8 cellular contexts compared by ENCODE assay signal in genomic region chr7:130669051-130669700, GRCh38. TPM values are rescaled to one million over a fixed set of nuclear protein-coding genes. Genes with fewer than 3 reads are reported as not detected.
A peak's percentile ranks its signal among the peaks of the same experiment; 100 is the strongest.
DNase-seq lines count a peak whose midpoint lies in the region; ATAC-seq, FAIRE-seq and TF ChIP-seq lines count a peak whose summit lies in the region.

No MANE protein-coding gene starts in this region.

- H3K4me1 ChIP-seq in astrocyte (ENCODE audit: insufficient read depth, low read length) (peaks cover 9% of the 10 kb centered on the region), iPS-20b (ENCODE audit: insufficient read depth, low read length) (peaks cover 6% of the 10 kb centered on the region)

- peak overlapping the region; percentile 71 for H3K4me3 ChIP-seq in astrocyte (ENCODE audit: insufficient read depth, low read depth, low read length)
- peak overlapping the region; percentile 88 for H3K4me3 ChIP-seq in iPS-20b (ENCODE audit: low read length)

- H3K4me1 Mint-ChIP-seq in astrocyte (ENCODE audit: low read depth, unreplicated experiment): no peaks in the 10 kb centered on the region
- H3K4me1 Mint-ChIP-seq in stimulated activated naive B cell treated with anti-CD40 and anti-IgM and Interleukin-4, amounts not matched to agents 10 μg/mL and 1 μg/mL and 100 μg/mL, for 72 hours: peaks cover 8 to 21% of the 10 kb centered on the region in 2 donors

- no peaks in the 10 kb centered on the region for H3K27me3 ChIP-seq in astrocyte (ENCODE audit: insufficient read depth, low read length)
- H3K27me3 ChIP-seq in iPS-20b (ENCODE audit: insufficient read depth, low read length): peaks cover 14% of the 10 kb centered on the region

- peak overlapping the region; percentile 86 for H2AFZ ChIP-seq in astrocyte (ENCODE audit: low read depth, low read length)

- H3K27ac ChIP-seq in astrocyte (ENCODE audit: low read depth, low read length): peak overlapping the region; percentile 43
- H3K27ac ChIP-seq in iPS-20b (ENCODE audit: low read length): no peak overlapping the region

- H3K36me3 ChIP-seq in astrocyte (ENCODE audit: insufficient read depth, low read length): no peaks in the 10 kb centered on the region
- H3K36me3 ChIP-seq in iPS-20b (ENCODE audit: insufficient read depth, low read depth, low read length): peaks cover 23% of the 10 kb centered on the region

- ATAC-seq in GM21576 (IDR thresholded peaks at IDR 0.05; ENCODE audit: unreplicated experiment): peak; percentile 19
- ATAC-seq in stimulated activated naive B cell treated with anti-CD40 and anti-IgM and Interleukin-4, amounts not matched to agents 10 μg/mL and 1 μg/mL and 100 μg/mL, for 72 hours (replicated peaks): peak; percentile 5 to 14

- no peaks in the 10 kb centered on the region for H3K79me2 ChIP-seq in astrocyte (ENCODE audit: insufficient read depth, low read length)

- peak overlapping the region; percentile 82 for H3K9ac ChIP-seq in astrocyte (ENCODE audit: low read length)
- H3K9ac ChIP-seq in iPS-20b (ENCODE audit: low read depth, low read length): peak overlapping the region; percentile 83; the same call in 1 of the 2 replicates

- POLR2A ChIA-PET in GM10248 (lab: Yijun Ruan, JAX): no interaction called here

- H3K27ac Mint-ChIP-seq in astrocyte (ENCODE audit: unreplicated experiment): peak overlapping the region; percentile 34
- H3K27ac Mint-ChIP-seq in stimulated activated naive B cell treated with anti-CD40 and anti-IgM and Interleukin-4, amounts not matched to agents 10 μg/mL and 1 μg/mL and 100 μg/mL, for 72 hours: peak overlapping the region; percentile 93

- H3K9me3 Mint-ChIP-seq in astrocyte (ENCODE audit: unreplicated experiment): no peaks in the 10 kb centered on the region
- H3K9me3 Mint-ChIP-seq in stimulated activated naive B cell treated with anti-CD40 and anti-IgM and Interleukin-4, amounts not matched to agents 10 μg/mL and 1 μg/mL and 100 μg/mL, for 72 hours: no peaks in the 10 kb centered on the region

- DNase-seq in GF-D8 (lab: John Stamatoyannopoulos, UW): peak; percentile 28
- DNase-seq in Kasumi-1 (lab: John Stamatoyannopoulos, UW): peak; percentile 49 to 61
- no peak for DNase-seq in astrocyte (ENCODE audit: low read depth)
- no peak for DNase-seq in stimulated activated naive B cell treated with anti-CD40 and anti-IgM and Interleukin-4, amounts not matched to agents 10 μg/mL and 1 μg/mL and 100 μg/mL, for 72 hours
- no peak for DNase-seq in GM10248 (ENCODE audit: extremely low spot score)
- no peak for DNase-seq in cortex of kidney (lab: John Stamatoyannopoulos, UW)

- CTCF ChIA-PET in GM10248 (lab: Yijun Ruan, JAX): interaction anchor here (1.3 to 1.5 kb wide), 2 partner anchors 12 to 597 kb away, joined by 3 read pairs; no protein-coding TSS in a partner anchor

- no peaks in the 10 kb centered on the region for H3K36me3 Mint-ChIP-seq in astrocyte (ENCODE audit: low read depth, unreplicated experiment)
- no peaks in the 10 kb centered on the region for H3K36me3 Mint-ChIP-seq in stimulated activated naive B cell treated with anti-CD40 and anti-IgM and Interleukin-4, amounts not matched to agents 10 μg/mL and 1 μg/mL and 100 μg/mL, for 72 hours

- no peaks in the 10 kb centered on the region for H4K20me1 ChIP-seq in astrocyte (ENCODE audit: insufficient read depth, low read length)

- no peak for TF ChIP-seq CTCF in astrocyte (IDR thresholded peaks at IDR 0.05; ENCODE audit: insufficient read depth, low read depth, low read length)
- no peak for TF ChIP-seq CTCF in GM10248 (IDR thresholded peaks at IDR 0.05; ENCODE audit: control extremely low read depth, extremely low read depth, low read depth, missing control alignments)

- FAIRE-seq in astrocyte (lab: Jason Lieb, UNC): no peak

- peak overlapping the region; percentile 92 for H3K4me3 Mint-ChIP-seq in astrocyte (ENCODE audit: unreplicated experiment)
- H3K4me3 Mint-ChIP-seq in stimulated activated naive B cell treated with anti-CD40 and anti-IgM and Interleukin-4, amounts not matched to agents 10 μg/mL and 1 μg/mL and 100 μg/mL, for 72 hours: peak overlapping the region; percentile 91 to 92

- H3K27me3 Mint-ChIP-seq in astrocyte (ENCODE audit: low read depth, unreplicated experiment): peaks cover 3% of the 10 kb centered on the region
- peaks cover 0 to under 1% of the 10 kb centered on the region in 2 donors for H3K27me3 Mint-ChIP-seq in stimulated activated naive B cell treated with anti-CD40 and anti-IgM and Interleukin-4, amounts not matched to agents 10 μg/mL and 1 μg/mL and 100 μg/mL, for 72 hours

- H3K9me3 ChIP-seq in astrocyte (ENCODE audit: insufficient read depth, low read depth, low read length) (no peaks in the 10 kb centered on the region), iPS-20b (ENCODE audit: insufficient read depth, low read depth, low read length) (no peaks in the 10 kb centered on the region)

- peak overlapping the region; percentile 88 for H3K4me2 ChIP-seq in astrocyte (ENCODE audit: low read length)

RNA-seq across cellular contexts. Expression of gene COPG2, which starts 0.6 kb away (rescaled TPM):
- total RNA-seq in astrocyte: 20.6 and 22.6 TPM in 2 replicates

RNA-seq across cellular contexts. Expression of gene TSGA13, which starts 17.2 kb away (rescaled TPM):
- total RNA-seq in astrocyte: not detected in 2 replicates

Comparison
In these comparisons a context has a peak if more than half of its experiments do, and no peak if none do; other contexts are left out.
1. DNase-seq: peak in GF-D8 (single experiment) and Kasumi-1 (2 of 2); none in astrocyte (single experiment), stimulated activated naive B cell treated with anti-CD40 and anti-IgM and Interleukin-4, amounts not matched to agents 10 μg/mL and 1 μg/mL and 100 μg/mL, for 72 hours (single experiment), GM10248 (single experiment) and cortex of kidney (single experiment).